Comparison of ENCODE assay signal across 35 cellular contexts in genomic region chr5:23033864-23034263, GRCh38.
"Had no signal": no experiment of that assay in that cellular context is flagged by ENCODE, and none has a peak within 500 bp of the region (broad histone marks: within the 10 kb centered on the region; RNA-seq: fewer than 3 reads in every experiment).

No MANE protein-coding gene starts in this region.

- H3K9me3 ChIP-seq: MG63 had no signal

- DNase-seq: Kasumi-1, MG63, MM.1S, MV-4-11, NCI-H1048, NCI-H1092, NCI-H1092 treated with DMSO at 0.1 percent for 48 hours, NCI-H1105, NCI-H1105 treated with DMSO at 0.1 percent for 48 hours, NCI-H1417, NCI-H1417 treated with DMSO at 0.1 percent for 48 hours, NCI-H1436, NCI-H1436 treated with DMSO at 0.1 percent for 48 hours, NCI-H146, NCI-H1694, NCI-H1694 treated with DMSO at 0.1 percent for 48 hours, NCI-H187, NCI-H187 treated with DMSO at 0.1 percent for 48 hours, NCI-H1930, NCI-H2029, NCI-H2029 treated with DMSO at 0.1 percent for 48 hours, NCI-H2081, NCI-H2081 treated with DMSO at 0.1 percent for 48 hours, NCI-H2107, NCI-H2171, NCI-H2171 treated with DMSO at 0.1 percent for 48 hours, NCI-H2227 treated with DMSO at 0.1 percent for 48 hours, NCI-H226, NCI-H345, NCI-H446, NCI-H446 treated with DMSO at 0.1 percent for 48 hours, NCI-H510A, NCI-H510A treated with DMSO at 0.1 percent for 48 hours, NCI-H524 treated with DMSO at 0.1 percent for 48 hours, NCI-H526 had no signal

- H3K27me3 ChIP-seq: MG63 had no signal

- H3K4me3 ChIP-seq: MG63 had no signal

- H3K36me3 ChIP-seq: MG63 had no signal
